In genomic region chr7:10939911-10940747, GRCh38 we compare ENCODE assay signal across 1 cellular context.
TF ChIP-seq lines count a peak whose summit lies in the region.

No MANE protein-coding gene starts in this region.

TF ChIP-seq in PFSK-1, 5 proteins besides CTCF, POLR2A, EP300 and RAD21 (continued from another document):
- peak in 1 of 2 experiments; percentile 36; a peak in 1 of 4 replicates for TF ChIP-seq REST (IDR thresholded peaks at IDR 0.05; ENCODE audit: insufficient read depth in 1 of 2, low read depth in 2 of 2, low read length in 2 of 2)
- peak; percentile 91 for TF ChIP-seq TAF1 (IDR thresholded peaks at IDR 0.05; ENCODE audit: borderline replicate concordance, insufficient read depth, low read length)
